In genomic region chr21:38852708-38853107, GRCh38 we compare ENCODE assay signal across 10 cellular contexts.
"Had no signal": no experiment of that assay in that cellular context is flagged by ENCODE, and none has a peak within 500 bp of the region (broad histone marks: within the 10 kb centered on the region; RNA-seq: fewer than 3 reads in every experiment).

No MANE protein-coding gene starts in this region.

- H3K27me3 ChIP-seq: stomach had no signal

- H3K27ac ChIP-seq: spleen, stomach had no signal

- DNase-seq: activated CD4-positive, CD25-positive, alpha-beta regulatory T cell; activated naive CD4-positive, alpha-beta T cell treated with Interleukin-2 at 50 U/mL for 16 hours; activated T-cell treated with anti-CD3 and anti-CD28 coated beads for 4 hours; aorta; endodermal cell; glutamatergic neuron; spleen had no signal

- H3K27ac Mint-ChIP-seq: endodermal cell; T-helper 2 cell treated with Interferon-gamma antibody and Interleukin-4, amounts not matched to agents 5 μg/mL and 100 μg/mL, for 36 hours had no signal

- H3K36me3 ChIP-seq: spleen, stomach had no signal

- H3K4me3 ChIP-seq: spleen, stomach had no signal

- H3K9me3 ChIP-seq: spleen, stomach had no signal

- ATAC-seq: sciatic nerve had no signal

- H3K9me3 Mint-ChIP-seq: endodermal cell had no signal

- H3K4me3 Mint-ChIP-seq: endodermal cell; T-helper 2 cell treated with Interferon-gamma antibody and Interleukin-4, amounts not matched to agents 5 μg/mL and 100 μg/mL, for 36 hours had no signal
